In genomic region chr3:4739289-4740236, GRCh38 we compare ENCODE assay signal across 1 cellular context.
TF ChIP-seq lines count a peak whose summit lies in the region.

No MANE protein-coding gene starts in this region.

TF ChIP-seq in K562, 482 proteins besides CTCF, POLR2A, EP300 and RAD21 (continued from another document and continues in another):
- peak; percentile 70 for TF ChIP-seq SMAD1 (IDR thresholded peaks at IDR 0.05; ENCODE audit: low read depth, low read length, partially characterized antibody)
- 0 out of 2 replicates have a peak, but pooled peaks have one; percentile 30 for TF ChIP-seq ZNF398 (CRISPR knock-in tag; IDR thresholded peaks at IDR 0.05)
- TF ChIP-seq KDM4B (IDR thresholded peaks at IDR 0.05; ENCODE audit: borderline replicate concordance in 2 of 2, low read depth in 1 of 2), result no peak; a peak in 1 of 4 replicates
- no peak for TF ChIP-seq ZNF551 (CRISPR knock-in tag; IDR thresholded peaks at IDR 0.05)
- no peak for TF ChIP-seq SNAPC5 (CRISPR knock-in tag; IDR thresholded peaks at IDR 0.05)
- TF ChIP-seq ZMIZ1 (IDR thresholded peaks at IDR 0.05; ENCODE audit: low read depth in 2 of 2, low read length in 2 of 2), result no peak
- TF ChIP-seq HMGN3 (IDR thresholded peaks at IDR 0.05; ENCODE audit: borderline replicate concordance, extremely low read depth, insufficient read length, low read depth, low read length), result no peak
- TF ChIP-seq NFIC (IDR thresholded peaks at IDR 0.05), result peak; percentile 42; the same call in 1 of the 2 replicates
- TF ChIP-seq MCM7 (IDR thresholded peaks at IDR 0.05), result no peak
- no peak for TF ChIP-seq ZFP1 (CRISPR knock-in tag; IDR thresholded peaks at IDR 0.05)
- TF ChIP-seq FOSL1 (tag; conservative IDR thresholded peaks at IDR 0.05), result no peak
- no peak for TF ChIP-seq LEF1 (IDR thresholded peaks at IDR 0.05)
- TF ChIP-seq NCOA4 (IDR thresholded peaks at IDR 0.05; ENCODE audit: partially characterized antibody), result no peak
- TF ChIP-seq ZBTB7A (IDR thresholded peaks at IDR 0.05; ENCODE audit: borderline replicate concordance, control insufficient read depth, low read depth, low read length), result no peak
- TF ChIP-seq ZBTB8A (IDR thresholded peaks at IDR 0.05; ENCODE audit: partially characterized antibody), result no peak
- no peak for TF ChIP-seq ZNF143 (CRISPR knock-in tag; IDR thresholded peaks at IDR 0.05)
- TF ChIP-seq USF1 (CRISPR knock-in tag; IDR thresholded peaks at IDR 0.05), result 0 out of 2 replicates have a peak, but pooled peaks have one; percentile 17
- TF ChIP-seq BMI1 (IDR thresholded peaks at IDR 0.05; ENCODE audit: low read length), result no peak
- TF ChIP-seq BHLHE40 (IDR thresholded peaks at IDR 0.05; ENCODE audit: low read length), result no peak
- TF ChIP-seq PURB (CRISPR knock-in tag; IDR thresholded peaks at IDR 0.05; ENCODE audit: low read depth), result no peak
- no peak for TF ChIP-seq MBD2 (IDR thresholded peaks at IDR 0.05; ENCODE audit: borderline replicate concordance, low read depth)
- peak; percentile 88; the same call in 1 of the 2 replicates for TF ChIP-seq CREB3L1 (IDR thresholded peaks at IDR 0.05; ENCODE audit: borderline replicate concordance, low read depth)
- no peak for TF ChIP-seq HMGXB4 (CRISPR knock-in tag; IDR thresholded peaks at IDR 0.05)
- TF ChIP-seq ADNP (tag; IDR thresholded peaks at IDR 0.05), result no peak
- no peak for TF ChIP-seq ZNF146 (CRISPR knock-in tag; IDR thresholded peaks at IDR 0.05; ENCODE audit: unreplicated experiment)
- no peak for TF ChIP-seq MTF1 (CRISPR knock-in tag; IDR thresholded peaks at IDR 0.05; ENCODE audit: borderline replicate concordance)
- TF ChIP-seq ZBTB11 (CRISPR knock-in tag; IDR thresholded peaks at IDR 0.05), result peak in 1 of 3 experiments; percentile 27; a peak in 1 of 6 replicates
- 0 out of 2 replicates have a peak, but pooled peaks have one; percentile 52 for TF ChIP-seq CBX1 (IDR thresholded peaks at IDR 0.05; ENCODE audit: low read depth)
- no peak for TF ChIP-seq SAFB (IDR thresholded peaks at IDR 0.05; ENCODE audit: borderline replicate concordance, low read depth, low read length)
- TF ChIP-seq RBBP5 (IDR thresholded peaks at IDR 0.05; ENCODE audit: borderline replicate concordance, insufficient read depth, low read length, poor library complexity, severe bottlenecking), result no peak
- no peak for TF ChIP-seq ZNF436 (CRISPR knock-in tag; IDR thresholded peaks at IDR 0.05)
- TF ChIP-seq SRSF3 (IDR thresholded peaks at IDR 0.05; ENCODE audit: insufficient read depth, low read length), result no peak
- no peak for TF ChIP-seq ZNF140 (CRISPR knock-in tag; IDR thresholded peaks at IDR 0.05)
- TF ChIP-seq NBN (IDR thresholded peaks at IDR 0.05; ENCODE audit: low read depth), result peak; percentile 80; the same call in 1 of the 2 replicates
- no peak for TF ChIP-seq FOXJ2 (tag; IDR thresholded peaks at IDR 0.05)
- TF ChIP-seq TAF15 (IDR thresholded peaks at IDR 0.05; ENCODE audit: low read depth, low read length), result no peak
- peak; percentile 67 for TF ChIP-seq EP400 (IDR thresholded peaks at IDR 0.05)
- TF ChIP-seq RBM22 (IDR thresholded peaks at IDR 0.05; ENCODE audit: low read depth, low read length, poor library complexity, severe bottlenecking), result no peak
- peak; percentile 46; the same call in 1 of the 2 replicates for TF ChIP-seq FOXP1 (CRISPR knock-in tag; IDR thresholded peaks at IDR 0.05)
- peak; percentile 21; the same call in 1 of the 2 replicates for TF ChIP-seq ZBTB33 (CRISPR knock-in tag; IDR thresholded peaks at IDR 0.05)
- no peak for TF ChIP-seq ZNF133 (CRISPR knock-in tag; IDR thresholded peaks at IDR 0.05)
- TF ChIP-seq YY1 (IDR thresholded peaks at IDR 0.05; ENCODE audit: borderline replicate concordance in 1 of 3, control insufficient read depth in 1 of 3, extremely low read depth in 1 of 3, insufficient read depth in 3 of 3, insufficient read length in 1 of 3, insufficient replicate concordance in 2 of 3, low read depth in 1 of 3, low read length in 2 of 3), result no peak
- TF ChIP-seq SREBF2 (CRISPR knock-in tag; IDR thresholded peaks at IDR 0.05), result no peak
- 0 out of 2 replicates have a peak, but pooled peaks have one; percentile 52 for TF ChIP-seq NCOA1 (IDR thresholded peaks at IDR 0.05; ENCODE audit: low read depth)
- peak; percentile 94 for TF ChIP-seq GATAD2A (IDR thresholded peaks at IDR 0.05)
- TF ChIP-seq HNRNPLL (IDR thresholded peaks at IDR 0.05; ENCODE audit: low read depth, low read length, poor library complexity, severe bottlenecking), result no peak
- no peak for TF ChIP-seq ZNF274 (IDR thresholded peaks at IDR 0.05; ENCODE audit: borderline replicate concordance, low read depth, low read length)
- TF ChIP-seq RUNX1 (IDR thresholded peaks at IDR 0.05; ENCODE audit: low read depth), result no peak
- TF ChIP-seq MEIS2 (IDR thresholded peaks at IDR 0.05; ENCODE audit: partially characterized antibody), result no peak
- no peak for TF ChIP-seq POLR2AphosphoS5 (IDR thresholded peaks at IDR 0.05; ENCODE audit: control insufficient read depth, insufficient read depth, low read depth, low read length)
- TF ChIP-seq TARDBP (IDR thresholded peaks at IDR 0.05), result no peak
- no peak for TF ChIP-seq NELFE (IDR thresholded peaks at IDR 0.05; ENCODE audit: insufficient read depth, insufficient read length)
- TF ChIP-seq POLR2H (tag; IDR thresholded peaks at IDR 0.05; ENCODE audit: low read depth), result no peak
- TF ChIP-seq MEF2A (IDR thresholded peaks at IDR 0.05; ENCODE audit: control insufficient read depth, low read depth, low read length), result no peak
- no peak for TF ChIP-seq DMBX1 (CRISPR knock-in tag; IDR thresholded peaks at IDR 0.05; ENCODE audit: borderline replicate concordance)
- TF ChIP-seq YBX1 (IDR thresholded peaks at IDR 0.05), result no peak
- TF ChIP-seq ZNF217 (CRISPR knock-in tag; IDR thresholded peaks at IDR 0.05), result no peak
- peak; percentile 64 for TF ChIP-seq TBP (optimal IDR thresholded peaks at IDR 0.05; ENCODE audit: low read depth, low read length)
- TF ChIP-seq MAZ (CRISPR knock-in tag; conservative IDR thresholded peaks at IDR 0.05 in 1 of 2, IDR thresholded peaks at IDR 0.05 in 1 of 2), result peak in 1 of 2 experiments; percentile 77; a peak in 3 of 4 replicates
- no peak for TF ChIP-seq KAT8 (IDR thresholded peaks at IDR 0.05; ENCODE audit: low read depth)
- TF ChIP-seq ZNF384 (IDR thresholded peaks at IDR 0.05; ENCODE audit: low read depth, low read length), result no peak
- 0 out of 2 replicates have a peak, but pooled peaks have one; percentile 21 for TF ChIP-seq RHOXF2B (CRISPR knock-in tag; conservative IDR thresholded peaks at IDR 0.05)
- no peak for TF ChIP-seq SMARCE1 (IDR thresholded peaks at IDR 0.05)
